In genomic region chr3:122774564-122774963, GRCh38 we compare ENCODE assay signal across 11 cellular contexts. TPM values are rescaled to one million over a fixed set of nuclear protein-coding genes. Genes with fewer than 3 reads are reported as not detected.
DNase-seq lines count a peak whose midpoint lies in the region; ATAC-seq and TF ChIP-seq lines count a peak whose summit lies in the region.
"Had no signal": no experiment of that assay in that cellular context is flagged by ENCODE, and none has a peak within 500 bp of the region (broad histone marks: within the 10 kb centered on the region; RNA-seq: fewer than 3 reads in every experiment).

No MANE protein-coding gene starts in this region.

- H3K4me1 ChIP-seq in spleen (peaks cover 0 to 37% (median 7%) of the 10 kb centered on the region in 6 donors), SJCRH30 (no peaks in the 10 kb centered on the region)

- ATAC-seq in activated CD4-positive, alpha-beta T cell treated with anti-CD3 and anti-CD28 coated beads for 36 hours: peak; percentile 97
- ATAC-seq in HG03565 (IDR thresholded peaks at IDR 0.05; ENCODE audit: unreplicated experiment): no peak
- ATAC-seq: T-cell had no signal

- TF ChIP-seq POLR2A in spleen (IDR thresholded peaks at IDR 0.05): no peak

- TF ChIP-seq CTCF in spleen (IDR thresholded peaks at IDR 0.05 in 8 of 11, conservative IDR thresholded peaks at IDR 0.05 in 3 of 11): no peak

- H3K27ac ChIP-seq in spleen (peak overlapping the region in 5 of 8 donors; percentile 14 to 73 (median 53)), SJCRH30 (no peak overlapping the region)

- DNase-seq in activated CD4-positive, alpha-beta T cell treated with anti-CD3 and anti-CD28 coated beads for 36 hours: peak; percentile 25
- DNase-seq in activated CD4-positive, alpha-beta T cell treated with anti-CD3 and anti-CD28 coated beads for 48 hours: no peak
- DNase-seq in M059J (ENCODE audit: low read depth): peak; percentile 33
- peak; percentile 16 for DNase-seq in fibroblast of gingiva (ENCODE audit: low read depth)
- DNase-seq in spleen: no peak
- no peak for DNase-seq in SJCRH30
- no peak for DNase-seq in DMS153 treated with DMSO at 0.1 percent for 48 hours (lab: John Stamatoyannopoulos, UW; ENCODE audit: unreplicated experiment)
- DNase-seq: 8988T, NCI-H748 treated with DMSO at 0.1 percent for 48 hours, T-cell had no signal

- no peak overlapping the region for H3K27ac Mint-ChIP-seq in activated CD4-positive, alpha-beta T cell treated with anti-CD3 and anti-CD28 coated beads for 36 hours
- H3K27ac Mint-ChIP-seq: T-cell had no signal

- no peaks in the 10 kb centered on the region for H3K4me1 Mint-ChIP-seq in activated CD4-positive, alpha-beta T cell treated with anti-CD3 and anti-CD28 coated beads for 36 hours

- H3K4me3 ChIP-seq in spleen (peak overlapping the region in 1 of 8 donors; percentile 2), SJCRH30 (no peak overlapping the region)

- H3K27me3 Mint-ChIP-seq in activated CD4-positive, alpha-beta T cell treated with anti-CD3 and anti-CD28 coated beads for 36 hours: no peaks in the 10 kb centered on the region
- H3K27me3 Mint-ChIP-seq: T-cell had no signal

- POLR2A ChIA-PET in activated CD4-positive, alpha-beta T cell treated with anti-CD3 and anti-CD28 coated beads for 36 hours (lab: Charles Lee): interaction anchor here (0.6 kb wide), 1 partner anchor 410 kb away, joined by 8 read pairs; no protein-coding TSS in a partner anchor

- intact Hi-C loops in activated CD4-positive, alpha-beta T cell treated with anti-CD3 and anti-CD28 coated beads for 36 hours (cut with DNase I, micrococcal nuclease): no loop called here
- intact Hi-C loops in spleen (cut with DNase I; ENCODE audit: low total_unique reads): no loop called here

- H3K9me3 Mint-ChIP-seq in activated CD4-positive, alpha-beta T cell treated with anti-CD3 and anti-CD28 coated beads for 36 hours (ENCODE audit: low read depth): no peaks in the 10 kb centered on the region
- H3K9me3 Mint-ChIP-seq: T-cell had no signal

- CTCF ChIA-PET in activated CD4-positive, alpha-beta T cell treated with anti-CD3 and anti-CD28 coated beads for 36 hours (lab: Charles Lee): interaction anchor here (1.0 to 2.8 kb wide), 4 partner anchors 10 to 168 kb away, joined by 3 to 8 read pairs (median 4); no protein-coding TSS in a partner anchor

- peaks cover 7% of the 10 kb centered on the region for H3K36me3 Mint-ChIP-seq in activated CD4-positive, alpha-beta T cell treated with anti-CD3 and anti-CD28 coated beads for 36 hours (ENCODE audit: low read depth)

- H3K9me3 ChIP-seq in spleen (no peaks in the 10 kb centered on the region), SJCRH30 (replicated peaks) (no peaks in the 10 kb centered on the region)

- 93 to 97% (median 95%) methylated on average over 3 of the region's 3 CpGs for WGBS in spleen, 5 donors

- H3K36me3 ChIP-seq in spleen: peaks cover 0 to 39% (median 4%) of the 10 kb centered on the region in 6 donors
- peaks cover 2% of the 10 kb centered on the region; the same call in 1 of the 2 replicates for H3K36me3 ChIP-seq in SJCRH30

- no peak overlapping the region for H3K4me3 Mint-ChIP-seq in activated CD4-positive, alpha-beta T cell treated with anti-CD3 and anti-CD28 coated beads for 36 hours
- H3K4me3 Mint-ChIP-seq: T-cell had no signal

- no peaks in the 10 kb centered on the region for H3K27me3 ChIP-seq in spleen (replicated peaks in 1 of 7)
- H3K27me3 ChIP-seq in SJCRH30: no peaks in the 10 kb centered on the region

RNA-seq across cellular contexts. Expression of gene HSPBAP1, which starts 19.1 kb away (rescaled TPM):
- 1 to 10 TPM; 3.9 to 4.4 TPM for total RNA-seq in activated CD4-positive, alpha-beta T cell treated with anti-CD3 and anti-CD28 coated beads for 36 hours
- total RNA-seq in M059J (2014; rRNA removed; shearing (Covaris generic)): 5.5 and 7.7 TPM in 2 replicates
- total RNA-seq in spleen: 10 to 100 TPM; 17.8 to 42.9 (median 23.8) TPM
- 10 to 100 TPM; 16.9 to 26.3 (median 17.0) TPM for polyA plus RNA-seq in spleen
- total RNA-seq in SJCRH30 (2014; rRNA removed; shearing (Covaris generic)): 10.2 and 14.2 TPM in 2 replicates

RNA-seq across cellular contexts. Expression of gene SLC49A4, which starts 20.3 kb away (rescaled TPM):
- 1 to 10 TPM; 1.4 to 2.2 TPM for total RNA-seq in activated CD4-positive, alpha-beta T cell treated with anti-CD3 and anti-CD28 coated beads for 36 hours
- total RNA-seq in M059J (2014; rRNA removed; shearing (Covaris generic)): 30.3 and 38.0 TPM in 2 replicates
- 10 to 100 TPM; 10.2 to 31.8 (median 16.7) TPM for total RNA-seq in spleen
- polyA plus RNA-seq in spleen: 1 to 10 TPM; 1.3 to 1.5 (median 1.4) TPM
- total RNA-seq in SJCRH30 (2014; rRNA removed; shearing (Covaris generic)): 18.6 and 19.8 TPM in 2 replicates

Comparison
In these comparisons a context has a peak if more than half of its experiments do, and no peak if none do; other contexts are left out.
1. DNase-seq: peak in activated CD4-positive, alpha-beta T cell treated with anti-CD3 and anti-CD28 coated beads for 36 hours (single experiment), M059J (single experiment) and fibroblast of gingiva (single experiment); none in activated CD4-positive, alpha-beta T cell treated with anti-CD3 and anti-CD28 coated beads for 48 hours (single experiment), spleen (single experiment), SJCRH30 (0 of 2) and DMS153 treated with DMSO at 0.1 percent for 48 hours (single experiment).